Comparison of ENCODE assay signal across 1 cellular context in the genomic region with DNA sequence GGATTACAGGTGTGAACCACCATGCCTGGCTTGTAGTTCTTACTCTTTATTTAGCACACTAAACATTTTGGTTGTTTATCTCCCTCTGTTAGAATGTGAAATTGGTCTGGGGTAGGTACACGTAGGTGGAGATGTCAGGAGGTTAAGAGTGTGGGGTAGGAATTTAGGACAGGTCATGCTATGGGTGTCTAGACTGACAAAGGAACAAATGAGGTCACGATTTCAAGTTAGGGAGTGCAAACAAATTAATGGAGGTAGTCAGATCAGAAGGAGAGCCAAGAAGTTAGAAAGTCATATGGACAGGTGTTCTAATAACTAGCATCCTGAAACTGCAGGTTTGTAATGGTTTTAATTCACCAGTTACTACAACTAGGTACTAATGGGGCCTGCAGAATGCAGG.
TF ChIP-seq lines count a peak whose summit lies in the region.

No MANE protein-coding gene starts in this region.

TF ChIP-seq in GM23338, 12 proteins besides CTCF, POLR2A, EP300 and RAD21:
- no peak for TF ChIP-seq JUNB (IDR thresholded peaks at IDR 0.05; ENCODE audit: unreplicated experiment)
- no peak for TF ChIP-seq ZNF462 (CRISPR knock-in tag; IDR thresholded peaks at IDR 0.05)
- no peak for TF ChIP-seq STAT1 (IDR thresholded peaks at IDR 0.05; ENCODE audit: unreplicated experiment)
- no peak for TF ChIP-seq EZH2phosphoT487 (IDR thresholded peaks at IDR 0.05; ENCODE audit: unreplicated experiment)
- TF ChIP-seq, protein P1, sequence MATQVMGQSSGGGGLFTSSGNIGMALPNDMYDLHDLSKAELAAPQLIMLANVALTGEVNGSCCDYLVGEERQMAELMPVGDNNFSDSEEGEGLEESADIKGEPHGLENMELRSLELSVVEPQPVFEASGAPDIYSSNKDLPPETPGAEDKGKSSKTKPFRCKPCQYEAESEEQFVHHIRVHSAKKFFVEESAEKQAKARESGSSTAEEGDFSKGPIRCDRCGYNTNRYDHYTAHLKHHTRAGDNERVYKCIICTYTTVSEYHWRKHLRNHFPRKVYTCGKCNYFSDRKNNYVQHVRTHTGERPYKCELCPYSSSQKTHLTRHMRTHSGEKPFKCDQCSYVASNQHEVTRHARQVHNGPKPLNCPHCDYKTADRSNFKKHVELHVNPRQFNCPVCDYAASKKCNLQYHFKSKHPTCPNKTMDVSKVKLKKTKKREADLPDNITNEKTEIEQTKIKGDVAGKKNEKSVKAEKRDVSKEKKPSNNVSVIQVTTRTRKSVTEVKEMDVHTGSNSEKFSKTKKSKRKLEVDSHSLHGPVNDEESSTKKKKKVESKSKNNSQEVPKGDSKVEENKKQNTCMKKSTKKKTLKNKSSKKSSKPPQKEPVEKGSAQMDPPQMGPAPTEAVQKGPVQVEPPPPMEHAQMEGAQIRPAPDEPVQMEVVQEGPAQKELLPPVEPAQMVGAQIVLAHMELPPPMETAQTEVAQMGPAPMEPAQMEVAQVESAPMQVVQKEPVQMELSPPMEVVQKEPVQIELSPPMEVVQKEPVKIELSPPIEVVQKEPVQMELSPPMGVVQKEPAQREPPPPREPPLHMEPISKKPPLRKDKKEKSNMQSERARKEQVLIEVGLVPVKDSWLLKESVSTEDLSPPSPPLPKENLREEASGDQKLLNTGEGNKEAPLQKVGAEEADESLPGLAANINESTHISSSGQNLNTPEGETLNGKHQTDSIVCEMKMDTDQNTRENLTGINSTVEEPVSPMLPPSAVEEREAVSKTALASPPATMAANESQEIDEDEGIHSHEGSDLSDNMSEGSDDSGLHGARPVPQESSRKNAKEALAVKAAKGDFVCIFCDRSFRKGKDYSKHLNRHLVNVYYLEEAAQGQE (IDR thresholded peaks at IDR 0.05; ENCODE audit: unreplicated experiment) = no peak
- TF ChIP-seq CREB1 (CRISPR knock-in tag; IDR thresholded peaks at IDR 0.05; ENCODE audit: low read depth) = no peak
- TF ChIP-seq EZH2 (IDR thresholded peaks at IDR 0.05; ENCODE audit: low read depth, unreplicated experiment) = no peak
- TF ChIP-seq NANOG (IDR thresholded peaks at IDR 0.05; ENCODE audit: borderline replicate concordance) = no peak
- no peak for TF ChIP-seq ZNF331 (CRISPR knock-in tag; IDR thresholded peaks at IDR 0.05; ENCODE audit: low read depth)
- no peak for TF ChIP-seq ZNF114 (CRISPR knock-in tag; IDR thresholded peaks at IDR 0.05)
- TF ChIP-seq, protein P2, sequence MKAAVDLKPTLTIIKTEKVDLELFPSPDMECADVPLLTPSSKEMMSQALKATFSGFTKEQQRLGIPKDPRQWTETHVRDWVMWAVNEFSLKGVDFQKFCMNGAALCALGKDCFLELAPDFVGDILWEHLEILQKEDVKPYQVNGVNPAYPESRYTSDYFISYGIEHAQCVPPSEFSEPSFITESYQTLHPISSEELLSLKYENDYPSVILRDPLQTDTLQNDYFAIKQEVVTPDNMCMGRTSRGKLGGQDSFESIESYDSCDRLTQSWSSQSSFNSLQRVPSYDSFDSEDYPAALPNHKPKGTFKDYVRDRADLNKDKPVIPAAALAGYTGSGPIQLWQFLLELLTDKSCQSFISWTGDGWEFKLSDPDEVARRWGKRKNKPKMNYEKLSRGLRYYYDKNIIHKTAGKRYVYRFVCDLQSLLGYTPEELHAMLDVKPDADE (IDR thresholded peaks at IDR 0.05) = no peak
- no peak for TF ChIP-seq POLR2AphosphoS5 (IDR thresholded peaks at IDR 0.05; ENCODE audit: low read depth)
